ENCODE assay signal across 8 cellular contexts in genomic region chr3:51384730-51385473, GRCh38. TPM values are rescaled to one million over a fixed set of nuclear protein-coding genes. Genes with fewer than 3 reads are reported as not detected.
DNase-seq lines count a peak whose midpoint lies in the region; ATAC-seq and TF ChIP-seq lines count a peak whose summit lies in the region.

TSS of gene MANF (plus strand) at chr3:51385291. CDS start at chr3:51385343, 52 bp downstream.

- peaks cover 21% of the 10 kb centered on the region for H4K20me1 ChIP-seq in PC-3 (ENCODE audit: low read length)

- ATAC-seq in GM21576 (IDR thresholded peaks at IDR 0.05; ENCODE audit: unreplicated experiment) (peak; percentile 94), PC-3 (peak; percentile 91), mucosa of descending colon (peak; percentile 94)

- H3K9ac ChIP-seq in PC-3 (ENCODE audit: low read length), result peak within 1 kb of the TSS; percentile 99

- intact Hi-C loops in PC-3 (cut with micrococcal nuclease) (loop anchor here (1.0 to 10.0 kb wide), 3 partner anchors 290 to 1033 kb away; partner anchors contain the start of genes CYB561D2, NPRL2 and TEX264), mucosa of descending colon (cut with DNase I, micrococcal nuclease) (loop anchor here (5.0 kb wide), 2 partner anchors 768 to 773 kb away; partner anchors contain the start of genes CISH (in 1 of the 2) and MAPKAPK3 (in 1 of the 2))

- POLR2A ChIA-PET in PC-3 (lab: Charles Lee; ENCODE audit: unreplicated experiment), result interaction anchor here (0.6 to 1.1 kb wide), 15 partner anchors 15 to 783 kb away, joined by 3 to 13 read pairs (median 5); partner anchors contain the start of genes DCAF1 and MAPKAPK3

- H3K4me3 ChIP-seq in PC-3 (ENCODE audit: low read length) (peak within 1 kb of the TSS; percentile 85), epithelial cell of esophagus (ENCODE audit: low read length) (peak within 1 kb of the TSS; percentile 98), mucosa of descending colon (peak within 1 kb of the TSS; percentile 47)

- H3K9me3 ChIP-seq in PC-3 (ENCODE audit: low read length), result no peaks in the 10 kb centered on the region
- H3K9me3 ChIP-seq in mucosa of descending colon, result no peaks in the 10 kb centered on the region

- H3F3A ChIP-seq in PC-3 (ENCODE audit: low read length, unreplicated experiment), result no peaks in the 10 kb centered on the region

- BruUV-seq in PC-3 (replicated peaks; lab: Mats Ljungman, UMichigan), result no TSS peak

- H2AFZ ChIP-seq in PC-3 (ENCODE audit: low read length), result peak within 1 kb of the TSS; percentile 85

- TF ChIP-seq CTCF in PC-3 (conservative IDR thresholded peaks at IDR 0.05; ENCODE audit: low read depth, low read length) (no peak), epithelial cell of esophagus (IDR thresholded peaks at IDR 0.05; ENCODE audit: insufficient read depth, low read depth, low read length, missing control alignments) (no peak), mucosa of descending colon (IDR thresholded peaks at IDR 0.05) (peak; percentile 12)

- TF ChIP-seq RAD21 in Ishikawa (IDR thresholded peaks at IDR 0.05; ENCODE audit: low read depth), result no peak

- TF ChIP-seq EP300 in Ishikawa (IDR thresholded peaks at IDR 0.05; ENCODE audit: borderline replicate concordance), result 0 out of 2 replicates have a peak, but pooled peaks have one; percentile 9

- CTCF ChIA-PET in PC-3 (lab: Charles Lee), result interaction anchor here (0.6 to 0.7 kb wide), 4 partner anchors 25 to 1190 kb away, joined by 3 to 4 read pairs (median 4); no protein-coding TSS in a partner anchor

- peaks cover 53% of the 10 kb centered on the region for H3K79me2 ChIP-seq in PC-3 (ENCODE audit: low read length)

- no peaks in the 10 kb centered on the region for H3K27me3 ChIP-seq in PC-3 (ENCODE audit: low read length)

- H3K27ac ChIP-seq in PC-3 (ENCODE audit: low read length), result peak within 1 kb of the TSS; percentile 79

- DNase-seq in DMS153 (lab: John Stamatoyannopoulos, UW) (peak; percentile 81), PC-3 (peak; percentile 98), activated T-cell treated with anti-CD3 and anti-CD28 coated beads for 48 hours (ENCODE audit: low read depth) (peak; percentile 96), epithelial cell of esophagus (ENCODE audit: low read depth) (peak; percentile 99), mucosa of descending colon (peak; percentile 97 to 99 (median 98))
- peak; percentile 95 for DNase-seq in stimulated activated CD8-positive, alpha-beta memory T cell treated with anti-CD3 and anti-CD28 coated beads, Interleukin-4, amount 100 ng/mL, for 24 hours (ENCODE audit: low read depth)

- H3K36me3 ChIP-seq in PC-3 (ENCODE audit: low read depth, low read length), result peaks cover 31% of the 10 kb centered on the region
- no peaks in the 10 kb centered on the region for H3K36me3 ChIP-seq in mucosa of descending colon (ENCODE audit: low read depth)

- H3K4me2 ChIP-seq in PC-3 (ENCODE audit: low read length), result peak within 1 kb of the TSS; percentile 98

- H3K9me2 ChIP-seq in PC-3 (replicated peaks; ENCODE audit: low read length), result no peaks in the 10 kb centered on the region

- H3K4me1 ChIP-seq in PC-3 (ENCODE audit: insufficient read depth, low read length) (peaks cover 40% of the 10 kb centered on the region), mucosa of descending colon (ENCODE audit: low read depth) (peaks cover 34% of the 10 kb centered on the region)

TF ChIP-seq in Ishikawa, 13 proteins besides CTCF, POLR2A, EP300 and RAD21:
- no peak for TF ChIP-seq NFIC (IDR thresholded peaks at IDR 0.05)
- peak; percentile 88 for TF ChIP-seq TAF1 (IDR thresholded peaks at IDR 0.05; ENCODE audit: low read depth)
- TF ChIP-seq CREB1 (IDR thresholded peaks at IDR 0.05; ENCODE audit: low read depth), result peak; percentile 77
- peak; percentile 65 for TF ChIP-seq MAX (IDR thresholded peaks at IDR 0.05)
- TF ChIP-seq REST (IDR thresholded peaks at IDR 0.05; ENCODE audit: low read depth), result no peak
- peak; percentile 99 for TF ChIP-seq YY1 (IDR thresholded peaks at IDR 0.05; ENCODE audit: low read depth)
- TF ChIP-seq FOXM1 (IDR thresholded peaks at IDR 0.05; ENCODE audit: borderline replicate concordance, low read depth), result no peak
- no peak for TF ChIP-seq TEAD4 (IDR thresholded peaks at IDR 0.05)
- TF ChIP-seq CEBPB (IDR thresholded peaks at IDR 0.05), result no peak
- TF ChIP-seq TCF12 (IDR thresholded peaks at IDR 0.05; ENCODE audit: low read depth), result peak; percentile 34; the same call in 1 of the 2 replicates
- 0 out of 2 replicates have a peak, but pooled peaks have one; percentile 52 for TF ChIP-seq ZBTB7A (IDR thresholded peaks at IDR 0.05; ENCODE audit: low read depth)
- peak; percentile 45 for TF ChIP-seq EGR1 (IDR thresholded peaks at IDR 0.05)
- TF ChIP-seq USF1 (IDR thresholded peaks at IDR 0.05), result peak; percentile 2; the same call in 1 of the 2 replicates

RNA-seq across cellular contexts. Expression of gene MANF, which starts in this region (rescaled TPM):
- total RNA-seq in PC-3 (2014; rRNA removed) (200 and 221 TPM in 2 replicates), mucosa of descending colon (10 to 100 TPM; 35.4 to 91.1 (median 47.2) TPM)

Comparison
In these comparisons a context has a peak if more than half of its experiments do, and no peak if none do; other contexts are left out.
1. Peak in every context shown above with its lines: DNase-seq, ATAC-seq, H3K4me3 ChIP-seq and H3K27ac ChIP-seq.
2. H3K4me3 ChIP-seq: peak in every context shown above with its lines; median percentile 98 in epithelial cell of esophagus; 85 in PC-3; 47 in mucosa of descending colon.